ENCODE assay signal across 22 cellular contexts in the genomic region with DNA sequence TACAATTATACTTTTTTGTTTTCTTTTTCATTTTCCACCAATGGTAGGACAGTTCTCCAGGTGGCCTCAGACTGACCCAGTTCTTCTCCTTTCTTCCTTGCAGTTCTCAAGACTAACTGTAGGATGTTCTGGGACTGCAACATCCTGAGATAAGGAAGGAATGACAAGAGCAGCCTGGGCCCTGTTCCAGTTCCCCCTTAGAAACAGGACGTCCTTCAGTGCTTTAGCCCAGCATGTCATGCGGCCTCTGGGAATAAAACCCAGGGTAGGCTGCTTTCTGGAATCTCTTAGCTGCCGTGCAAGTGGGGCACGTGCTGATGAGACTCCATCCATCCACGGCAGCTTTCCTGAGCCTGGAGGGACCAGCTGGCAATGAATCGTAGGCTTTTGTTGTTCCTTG. TPM values are rescaled to one million over a fixed set of nuclear protein-coding genes. Genes with fewer than 3 reads are reported as not detected.
DNase-seq lines count a peak whose midpoint lies in the region; ATAC-seq and TF ChIP-seq lines count a peak whose summit lies in the region.
"Had no signal": no experiment of that assay in that cellular context is flagged by ENCODE, and none has a peak within 500 bp of the region (broad histone marks: within the 10 kb centered on the region; RNA-seq: fewer than 3 reads in every experiment).

No MANE protein-coding gene starts in this region.

- no peak overlapping the region for H3K4me3 Mint-ChIP-seq in nephron
- H3K4me3 Mint-ChIP-seq: CD4-positive, CD25-positive, alpha-beta regulatory T cell; naive thymus-derived CD4-positive, alpha-beta T cell had no signal

- no peaks in the 10 kb centered on the region for H3K9me3 Mint-ChIP-seq in nephron
- H3K9me3 Mint-ChIP-seq: CD4-positive, CD25-positive, alpha-beta regulatory T cell had no signal

- no peak for TF ChIP-seq CTCF in nephron (IDR thresholded peaks at IDR 0.05; ENCODE audit: unreplicated experiment in 3 of 3)

- no peaks in the 10 kb centered on the region for H3K36me3 Mint-ChIP-seq in nephron (ENCODE audit: low read depth)
- H3K36me3 Mint-ChIP-seq: CD4-positive, CD25-positive, alpha-beta regulatory T cell; naive thymus-derived CD4-positive, alpha-beta T cell had no signal

- no peak for ATAC-seq in GM21786 (IDR thresholded peaks at IDR 0.05; ENCODE audit: unreplicated experiment)
- ATAC-seq: naive thymus-derived CD4-positive, alpha-beta T cell had no signal

- peaks cover 5% of the 10 kb centered on the region for H3K4me1 Mint-ChIP-seq in nephron
- H3K4me1 Mint-ChIP-seq: CD4-positive, CD25-positive, alpha-beta regulatory T cell; naive thymus-derived CD4-positive, alpha-beta T cell had no signal

- peaks cover 24% of the 10 kb centered on the region for H3K27me3 Mint-ChIP-seq in nephron (ENCODE audit: low read depth)

- DNase-seq in COLO829 (ENCODE audit: low spot score): peak; percentile 16
- peak; percentile 11 for DNase-seq in M059J (ENCODE audit: low read depth)
- DNase-seq in foreskin melanocyte: peak; percentile 99
- DNase-seq in GM19240 (ENCODE audit: insufficient read length, low spot score): no peak
- no peak for DNase-seq in NCI-H345 treated with DMSO at 0.1 percent for 48 hours (lab: John Stamatoyannopoulos, UW; ENCODE audit: unreplicated experiment)
- no peak for DNase-seq in OCI-M2 (lab: John Stamatoyannopoulos, UW; ENCODE audit: unreplicated experiment)
- DNase-seq: activated CD4-positive, alpha-beta T cell treated with anti-CD3 and anti-CD28 coated beads, Interleukin-2, amount 50 U/mL, for 4 hours; activated T-cell treated with anti-CD3 and anti-CD28 coated beads for 4 hours; amygdala; CD4-positive, CD25-positive, alpha-beta regulatory T cell; cerebellar nuclear complex; effector CD8-positive, alpha-beta T cell; EL; esophagus squamous epithelium; naive thymus-derived CD4-positive, alpha-beta T cell; NCI-H2081 treated with DMSO at 0.1 percent for 48 hours; NCI-H524 treated with DMSO at 0.1 percent for 48 hours; SHP77; stimulated activated CD4-positive, alpha-beta T cell treated with anti-CD3 and anti-CD28 coated beads, Interleukin-4, amount 100 ng/mL, for 4 hours; T-helper 1 cell had no signal

- peak overlapping the region in 2 of 3 experiments; percentile 40 to 80 for H3K27ac Mint-ChIP-seq in nephron
- H3K27ac Mint-ChIP-seq: CD4-positive, CD25-positive, alpha-beta regulatory T cell; naive thymus-derived CD4-positive, alpha-beta T cell had no signal

RNA-seq across cellular contexts. Expression of gene CADM1, which starts 24.0 kb away (rescaled TPM):
- 65.0 and 71.9 TPM in 2 replicates for total RNA-seq in M059J (2014; rRNA removed; shearing (Covaris generic))

Comparison
In these comparisons a context has a peak if more than half of its experiments do, and no peak if none do; other contexts are left out.
1. DNase-seq: peak in COLO829 (single experiment), M059J (single experiment) and foreskin melanocyte (single experiment); none in GM19240 (single experiment), NCI-H345 treated with DMSO at 0.1 percent for 48 hours (single experiment) and OCI-M2 (single experiment).